Comparison of ENCODE assay signal across 9 cellular contexts in genomic region chr21:40851749-40852148, GRCh38. TPM values are rescaled to one million over a fixed set of nuclear protein-coding genes. Genes with fewer than 3 reads are reported as not detected.
"Had no signal": no experiment of that assay in that cellular context is flagged by ENCODE, and none has a peak within 500 bp of the region (broad histone marks: within the 10 kb centered on the region; RNA-seq: fewer than 3 reads in every experiment).

No MANE protein-coding gene starts in this region.

- H3K36me3 ChIP-seq: HAP-1 had no signal

- H3K27ac ChIP-seq: GM23248 had no signal

- H3K9ac ChIP-seq: GM23248 had no signal

- ATAC-seq: HCT116, K562 had no signal

- DNase-seq: GM23248, GOT3, H7, IMR-90, KG1 had no signal

- H3K4me3 ChIP-seq: GM23248, HAP-1, K562 had no signal

- H3K4me1 ChIP-seq: HAP-1 had no signal

- H3K9me3 ChIP-seq: HAP-1 had no signal

- H2AFZ ChIP-seq: GM23248 had no signal

RNA-seq across cellular contexts. Expression of gene DSCAM, which starts 4.8 kb away (rescaled TPM):
- total RNA-seq: GM23248, HT-29, K562 had no signal
- polyA plus RNA-seq: GM23248, K562 had no signal
